Comparison of ENCODE assay signal across 2 cellular contexts in genomic region chr16:13101828-13102227, GRCh38.
TF ChIP-seq lines count a peak whose summit lies in the region.

No MANE protein-coding gene starts in this region.

TF ChIP-seq in GM23338, 12 proteins besides CTCF, POLR2A, EP300 and RAD21:
- TF ChIP-seq CREB1 (CRISPR knock-in tag; IDR thresholded peaks at IDR 0.05; ENCODE audit: low read depth) (no peak), NANOG (IDR thresholded peaks at IDR 0.05; ENCODE audit: borderline replicate concordance) (no peak), EZH2 (IDR thresholded peaks at IDR 0.05; ENCODE audit: low read depth, unreplicated experiment) (no peak), ZNF114 (CRISPR knock-in tag; IDR thresholded peaks at IDR 0.05) (no peak), ZNF462 (CRISPR knock-in tag; IDR thresholded peaks at IDR 0.05) (0 out of 2 replicates have a peak, but pooled peaks have one; percentile 20)

TF ChIP-seq in H1, 55 proteins besides CTCF, POLR2A, EP300 and RAD21:
- TF ChIP-seq EGR1 (IDR thresholded peaks at IDR 0.05; ENCODE audit: borderline replicate concordance, low read depth, low read length), result no peak
- TF ChIP-seq GABPA (IDR thresholded peaks at IDR 0.05; ENCODE audit: borderline replicate concordance, insufficient read depth, low read length), result no peak
- TF ChIP-seq SAP30 (IDR thresholded peaks at IDR 0.05; ENCODE audit: insufficient read depth, insufficient replicate concordance, low read length), result no peak
- no peak for TF ChIP-seq SIRT6 (IDR thresholded peaks at IDR 0.05; ENCODE audit: low read length)
- no peak for TF ChIP-seq KDM4A (IDR thresholded peaks at IDR 0.05; ENCODE audit: low read depth, low read length, severe bottlenecking)
- no peak for TF ChIP-seq SRF (IDR thresholded peaks at IDR 0.05; ENCODE audit: low read depth, low read length)
- no peak for TF ChIP-seq BACH1 (IDR thresholded peaks at IDR 0.05; ENCODE audit: low read length)
- no peak for TF ChIP-seq RFX5 (IDR thresholded peaks at IDR 0.05; ENCODE audit: borderline replicate concordance, low read depth, low read length)
- no peak for TF ChIP-seq SUZ12 (IDR thresholded peaks at IDR 0.05; ENCODE audit: low read length)
- no peak for TF ChIP-seq POLR2AphosphoS5 (IDR thresholded peaks at IDR 0.05; ENCODE audit: low read depth, low read length)
- TF ChIP-seq CHD1 (IDR thresholded peaks at IDR 0.05; ENCODE audit: low read depth, low read length), result no peak
- TF ChIP-seq ATF3 (IDR thresholded peaks at IDR 0.05; ENCODE audit: insufficient read depth, low read depth, low read length), result no peak
- peak; percentile 82; the same call in 1 of the 2 replicates for TF ChIP-seq TCF12 (IDR thresholded peaks at IDR 0.05; ENCODE audit: low read depth, low read length)
- 0 out of 2 replicates have a peak, but pooled peaks have one; percentile 29 for TF ChIP-seq YY1 (IDR thresholded peaks at IDR 0.05; ENCODE audit: low read depth, low read length)
- no peak for TF ChIP-seq GTF2F1 (IDR thresholded peaks at IDR 0.05; ENCODE audit: borderline replicate concordance, low read depth, low read length)
- no peak for TF ChIP-seq TBP (IDR thresholded peaks at IDR 0.05; ENCODE audit: low read depth, low read length)
- TF ChIP-seq JUND (IDR thresholded peaks at IDR 0.05; ENCODE audit: low read length), result no peak
- no peak for TF ChIP-seq BRCA1 (IDR thresholded peaks at IDR 0.05; ENCODE audit: low read depth, low read length)
- 0 out of 2 replicates have a peak, but pooled peaks have one; percentile 30 for TF ChIP-seq TEAD4 (IDR thresholded peaks at IDR 0.05; ENCODE audit: low read depth, low read length)
- no peak for TF ChIP-seq HDAC6 (IDR thresholded peaks at IDR 0.05; ENCODE audit: low read depth, low read length)
- no peak for TF ChIP-seq POU5F1 (IDR thresholded peaks at IDR 0.05; ENCODE audit: low read depth, low read length)
- TF ChIP-seq KDM1A (IDR thresholded peaks at IDR 0.05; ENCODE audit: borderline replicate concordance, low read length), result no peak
- TF ChIP-seq CEBPB (IDR thresholded peaks at IDR 0.05; ENCODE audit: low read depth, low read length), result peak; percentile 83
- TF ChIP-seq RNF2 (IDR thresholded peaks at IDR 0.05; ENCODE audit: borderline replicate concordance, low read depth, low read length, missing control alignments, poor library complexity, severe bottlenecking), result no peak
- TF ChIP-seq FOSL1 (IDR thresholded peaks at IDR 0.05; ENCODE audit: insufficient read depth, low read depth, low read length), result no peak
- TF ChIP-seq SP4 (IDR thresholded peaks at IDR 0.05; ENCODE audit: low read length), result no peak
- TF ChIP-seq KDM5A (IDR thresholded peaks at IDR 0.05; ENCODE audit: low read length), result no peak
- TF ChIP-seq JUN (IDR thresholded peaks at IDR 0.05; ENCODE audit: low read depth, low read length), result no peak
